ENCODE assay signal across 1 cellular context in the genomic region with DNA sequence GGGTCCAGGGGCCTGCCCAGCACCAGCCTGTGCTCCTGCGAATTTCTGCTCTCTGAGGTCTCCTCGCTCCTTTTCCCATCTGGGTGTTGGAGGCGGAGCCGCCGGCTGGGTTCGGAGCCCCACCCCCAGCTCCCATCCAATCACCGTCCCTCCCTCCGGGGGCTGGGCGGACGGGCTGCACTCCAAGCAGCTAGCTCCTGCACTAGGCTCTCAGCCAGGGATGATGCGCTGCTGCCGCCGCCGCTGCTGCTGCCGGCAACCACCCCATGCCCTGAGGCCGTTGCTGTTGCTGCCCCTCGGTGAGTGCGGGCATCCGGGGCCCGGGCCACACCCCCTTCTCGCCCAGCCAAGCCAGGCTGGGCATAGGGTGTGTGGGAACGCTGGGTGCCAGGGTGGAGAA.
TF ChIP-seq lines count a peak whose summit lies in the region.

A gene (plus strand): TSS at position 202 of the 400 bp plus-strand sequence. CDS start 19 bp downstream, at position 221.

TF ChIP-seq in H1, 55 proteins besides CTCF, POLR2A, EP300 and RAD21 (continued from another document):
- TF ChIP-seq, protein P1, sequence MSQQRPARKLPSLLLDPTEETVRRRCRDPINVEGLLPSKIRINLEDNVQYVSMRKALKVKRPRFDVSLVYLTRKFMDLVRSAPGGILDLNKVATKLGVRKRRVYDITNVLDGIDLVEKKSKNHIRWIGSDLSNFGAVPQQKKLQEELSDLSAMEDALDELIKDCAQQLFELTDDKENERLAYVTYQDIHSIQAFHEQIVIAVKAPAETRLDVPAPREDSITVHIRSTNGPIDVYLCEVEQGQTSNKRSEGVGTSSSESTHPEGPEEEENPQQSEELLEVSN (IDR thresholded peaks at IDR 0.05), result peak; percentile 52; the same call in 1 of the 2 replicates
- no peak for TF ChIP-seq ASH2L (IDR thresholded peaks at IDR 0.05; ENCODE audit: low read length)
- TF ChIP-seq SIRT6 (IDR thresholded peaks at IDR 0.05; ENCODE audit: low read length), result no peak
- TF ChIP-seq SAP30 (IDR thresholded peaks at IDR 0.05; ENCODE audit: insufficient read depth, insufficient replicate concordance, low read length), result no peak
- no peak for TF ChIP-seq ZNF274 (IDR thresholded peaks at IDR 0.05; ENCODE audit: borderline replicate concordance, extremely low read depth, low read length)
TF ChIP-seq in H1: peak in this region for 6.
